ENCODE assay signal across 8 cellular contexts in the genomic region with DNA sequence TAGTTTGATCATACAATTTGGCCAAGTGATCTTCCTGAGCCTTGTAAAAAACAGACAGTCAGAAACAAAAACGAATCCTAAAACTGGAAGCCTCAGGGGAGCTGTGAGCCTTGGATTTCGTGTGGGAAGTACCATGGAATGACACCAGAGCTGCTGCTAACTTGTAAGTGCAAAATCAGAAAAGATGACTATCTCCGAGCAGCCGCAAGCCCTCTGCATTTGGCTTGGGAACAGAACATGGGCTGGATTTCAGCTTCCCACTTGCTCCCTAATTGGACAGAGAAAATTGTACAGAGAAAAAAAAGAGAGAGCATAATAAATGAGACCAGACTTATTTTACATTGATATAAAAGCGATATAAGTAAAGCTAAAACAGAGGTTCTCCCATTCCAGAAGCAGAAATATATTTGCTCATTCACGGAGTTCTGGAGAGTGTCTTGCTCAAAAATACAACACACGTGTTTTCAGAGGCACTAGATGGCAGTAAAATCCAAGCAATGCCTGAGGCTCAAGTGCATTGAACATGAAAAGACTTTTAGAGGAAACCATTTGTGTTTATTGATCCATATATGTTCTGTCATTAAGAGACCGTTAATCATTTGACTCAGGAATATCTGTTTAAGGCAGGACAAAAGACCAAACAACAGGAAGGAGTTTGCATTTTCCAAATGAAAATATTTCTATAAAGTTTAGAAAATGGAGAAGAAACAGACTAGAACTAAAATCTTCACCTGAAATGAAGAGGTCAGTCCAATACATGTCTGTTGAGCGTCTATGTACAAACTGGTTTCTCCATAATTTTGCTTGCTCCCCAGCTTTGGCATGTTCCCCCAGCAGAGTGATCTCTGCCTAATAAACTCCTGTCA.
DNase-seq lines count a peak whose midpoint lies in the region; ATAC-seq and TF ChIP-seq lines count a peak whose summit lies in the region.

No MANE protein-coding gene starts in this region.

- H3K4me3 ChIP-seq in mucosa of descending colon, result no peak overlapping the region

- H3K4me3 Mint-ChIP-seq in mesothelial cell of epicardium, result no peak overlapping the region

- no peaks in the 10 kb centered on the region for H3K36me3 ChIP-seq in mucosa of descending colon (ENCODE audit: low read depth)

- ATAC-seq in left colon (peak; percentile 56), mucosa of descending colon (no peak)

- no peaks in the 10 kb centered on the region for H3K9me3 ChIP-seq in mucosa of descending colon

- H3K36me3 Mint-ChIP-seq in mesothelial cell of epicardium, result no peaks in the 10 kb centered on the region

- peak; percentile 70 for DNase-seq in Daoy (ENCODE audit: low read depth)
- peak; percentile 49 for DNase-seq in M059J (ENCODE audit: low read depth)
- DNase-seq in astrocyte of the hippocampus (ENCODE audit: low read depth, low spot score), result peak; percentile 63
- DNase-seq in left colon, result no peak
- no peak for DNase-seq in mucosa of descending colon
- no peak for DNase-seq in mesothelial cell of epicardium (ENCODE audit: low spot score in 2 of 2, unreplicated experiment in 2 of 2)
- DNase-seq in stimulated activated CD4-positive, alpha-beta T cell treated with anti-CD3 and anti-CD28 coated beads, Interleukin-4, amount 100 ng/mL, for 1 hour, result no peak
- DNase-seq in T-helper 1 cell, result no peak

- TF ChIP-seq CTCF in mucosa of descending colon (IDR thresholded peaks at IDR 0.05) (no peak), mesothelial cell of epicardium (IDR thresholded peaks at IDR 0.05; ENCODE audit: unreplicated experiment) (no peak)

- intact Hi-C loops in left colon (cut with DNase I, micrococcal nuclease), result no loop called here
- intact Hi-C loops in mucosa of descending colon (cut with DNase I, micrococcal nuclease), result no loop called here

- H3K9me3 Mint-ChIP-seq in mesothelial cell of epicardium, result no peaks in the 10 kb centered on the region

- no peak overlapping the region for H3K27ac Mint-ChIP-seq in mesothelial cell of epicardium

- peaks cover 8% of the 10 kb centered on the region for H3K4me1 Mint-ChIP-seq in mesothelial cell of epicardium

- no peaks in the 10 kb centered on the region for H3K4me1 ChIP-seq in mucosa of descending colon (ENCODE audit: low read depth)

- peaks cover 30% of the 10 kb centered on the region for H3K27me3 Mint-ChIP-seq in mesothelial cell of epicardium (ENCODE audit: low read depth)

Comparison
In these comparisons a context has a peak if more than half of its experiments do, and no peak if none do; other contexts are left out.
1. DNase-seq: peak in Daoy (single experiment), M059J (single experiment) and astrocyte of the hippocampus (single experiment); none in left colon (0 of 2), mucosa of descending colon (0 of 3), mesothelial cell of epicardium (0 of 2), stimulated activated CD4-positive, alpha-beta T cell treated with anti-CD3 and anti-CD28 coated beads, Interleukin-4, amount 100 ng/mL, for 1 hour (single experiment) and T-helper 1 cell (0 of 5).